19 cellular contexts compared by ENCODE assay signal in the genomic region with DNA sequence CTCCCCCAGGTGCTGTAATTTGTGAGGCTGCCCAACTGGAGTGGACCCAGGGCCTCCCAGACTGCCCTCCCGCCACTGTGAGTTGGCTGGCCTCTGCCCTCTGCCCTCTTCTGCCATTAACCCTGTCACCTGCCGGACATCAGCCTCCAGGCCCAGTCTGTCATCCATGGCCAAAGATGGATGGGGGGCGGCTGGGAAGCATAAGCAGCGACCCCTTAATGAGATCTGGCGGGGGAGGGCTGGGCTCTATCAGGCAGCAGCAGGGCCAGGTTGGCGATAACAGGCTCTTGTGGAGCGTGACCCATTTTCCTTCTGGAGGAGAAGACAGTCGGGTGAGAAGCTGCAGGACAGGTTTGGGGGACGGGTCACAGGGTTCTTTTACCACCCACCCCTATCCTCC. TPM values are rescaled to one million over a fixed set of nuclear protein-coding genes. Genes with fewer than 3 reads are reported as not detected.
"Had no signal": no experiment of that assay in that cellular context is flagged by ENCODE, and none has a peak within 500 bp of the region (broad histone marks: within the 10 kb centered on the region; RNA-seq: fewer than 3 reads in every experiment).

No MANE protein-coding gene starts in this region.

- H3K36me3 ChIP-seq: gastroesophageal sphincter, ovary, tibial artery, vagina had no signal

- H3K4me3 ChIP-seq: gastroesophageal sphincter, ovary, tibial artery, vagina had no signal

- H3K27me3 ChIP-seq: ovary, vagina had no signal

- DNase-seq: activated CD4-positive, alpha-beta T cell treated with anti-CD3 and anti-CD28 coated beads for 36 hours; activated CD8-positive, alpha-beta memory T cell treated with anti-CD3 and anti-CD28 coated beads, Interleukin-2, amount 50 U/mL, for 48 hours; activated gamma-delta T cell treated with Interleukin-2 at 50 U/mL for 16 hours; activated naive CD8-positive, alpha-beta T cell treated with anti-CD3 and anti-CD28 coated beads, Interleukin-2, amount 10 ng/mL, durations not matched to agents 7 days and 5 days; activated T-cell treated with anti-CD3 and anti-CD28 coated beads, Interleukin-2, amount 50 U/mL, for 72 hours; anterior cingulate cortex; cerebellar nuclear complex; left ventricle myocardium superior; mesenchymal stem cell; ovary; tibial artery had no signal

- H3K36me3 Mint-ChIP-seq: activated naive CD8-positive, alpha-beta T cell treated with anti-CD3 and anti-CD28 coated beads, Interleukin-2, amount 10 ng/mL, durations not matched to agents 7 days and 5 days; stimulated activated effector memory CD8-positive, alpha-beta T cell treated with anti-CD3 and anti-CD28 coated beads, Interleukin-12 subunit alpha, Interleukin-12 subunit beta, amount 100 ng/mL, for 72 hours had no signal

- H3K9me3 ChIP-seq: gastroesophageal sphincter, ovary, tibial artery, vagina had no signal

- H3K27ac Mint-ChIP-seq: activated CD4-positive, alpha-beta T cell treated with anti-CD3 and anti-CD28 coated beads for 36 hours; activated naive CD8-positive, alpha-beta T cell treated with anti-CD3 and anti-CD28 coated beads, Interleukin-2, amount 10 ng/mL, durations not matched to agents 7 days and 5 days; activated T-cell treated with anti-CD3 and anti-CD28 coated beads, Interleukin-2, amount 50 U/mL, for 72 hours; stimulated activated effector memory CD8-positive, alpha-beta T cell treated with anti-CD3 and anti-CD28 coated beads, Interleukin-12 subunit alpha, Interleukin-12 subunit beta, amount 100 ng/mL, for 72 hours; T-helper 1 cell treated with Interleukin-12 subunit alpha and Interleukin-12 subunit beta and Interleukin-4 antibody, amounts not matched to agents 30 μg/mL and 1 μg/mL, for 36 hours had no signal

- H3K27ac ChIP-seq: gastroesophageal sphincter, ovary, tibial artery, vagina had no signal

- H3K4me1 Mint-ChIP-seq: stimulated activated effector memory CD8-positive, alpha-beta T cell treated with anti-CD3 and anti-CD28 coated beads, Interleukin-12 subunit alpha, Interleukin-12 subunit beta, amount 100 ng/mL, for 72 hours had no signal

- FAIRE-seq: endometrium, keratinocyte had no signal

- H3K4me1 ChIP-seq: gastroesophageal sphincter, tibial artery, vagina had no signal

- H3K4me3 Mint-ChIP-seq: activated CD4-positive, alpha-beta T cell treated with anti-CD3 and anti-CD28 coated beads for 36 hours; activated naive CD8-positive, alpha-beta T cell treated with anti-CD3 and anti-CD28 coated beads, Interleukin-2, amount 10 ng/mL, durations not matched to agents 7 days and 5 days; activated T-cell treated with anti-CD3 and anti-CD28 coated beads, Interleukin-2, amount 50 U/mL, for 72 hours; stimulated activated effector memory CD8-positive, alpha-beta T cell treated with anti-CD3 and anti-CD28 coated beads, Interleukin-12 subunit alpha, Interleukin-12 subunit beta, amount 100 ng/mL, for 72 hours; T-helper 1 cell treated with Interleukin-12 subunit alpha and Interleukin-12 subunit beta and Interleukin-4 antibody, amounts not matched to agents 30 μg/mL and 1 μg/mL, for 36 hours had no signal

- ATAC-seq: activated CD4-positive, alpha-beta T cell treated with anti-CD3 and anti-CD28 coated beads for 36 hours; activated T-cell treated with anti-CD3 and anti-CD28 coated beads, Interleukin-2, amount 50 U/mL, for 72 hours; gastroesophageal sphincter; left ventricle myocardium superior; stimulated activated effector memory CD8-positive, alpha-beta T cell treated with anti-CD3 and anti-CD28 coated beads, Interleukin-12 subunit alpha, Interleukin-12 subunit beta, amount 100 ng/mL, for 72 hours had no signal

- H3K9me3 Mint-ChIP-seq: activated naive CD8-positive, alpha-beta T cell treated with anti-CD3 and anti-CD28 coated beads, Interleukin-2, amount 10 ng/mL, durations not matched to agents 7 days and 5 days; activated T-cell treated with anti-CD3 and anti-CD28 coated beads, Interleukin-2, amount 50 U/mL, for 72 hours; stimulated activated effector memory CD8-positive, alpha-beta T cell treated with anti-CD3 and anti-CD28 coated beads, Interleukin-12 subunit alpha, Interleukin-12 subunit beta, amount 100 ng/mL, for 72 hours; T-helper 1 cell treated with Interleukin-12 subunit alpha and Interleukin-12 subunit beta and Interleukin-4 antibody, amounts not matched to agents 30 μg/mL and 1 μg/mL, for 36 hours had no signal

RNA-seq across cellular contexts. Expression of a gene that starts 38.5 kb away (rescaled TPM):
- total RNA-seq: activated CD4-positive, alpha-beta T cell treated with anti-CD3 and anti-CD28 coated beads for 36 hours; activated naive CD8-positive, alpha-beta T cell treated with anti-CD3 and anti-CD28 coated beads, Interleukin-2, amount 10 ng/mL, durations not matched to agents 7 days and 5 days; activated T-cell treated with anti-CD3 and anti-CD28 coated beads, Interleukin-2, amount 50 U/mL, for 72 hours; dermis microvascular lymphatic vessel endothelial cell; left ventricle myocardium superior had no signal
- polyA plus RNA-seq: neural cell had no signal

RNA-seq across cellular contexts. Expression of a gene that starts 41.4 kb away (rescaled TPM):
- polyA plus RNA-seq: neural cell had no signal
